Comparison of ENCODE assay signal across 1 cellular context in the genomic region with DNA sequence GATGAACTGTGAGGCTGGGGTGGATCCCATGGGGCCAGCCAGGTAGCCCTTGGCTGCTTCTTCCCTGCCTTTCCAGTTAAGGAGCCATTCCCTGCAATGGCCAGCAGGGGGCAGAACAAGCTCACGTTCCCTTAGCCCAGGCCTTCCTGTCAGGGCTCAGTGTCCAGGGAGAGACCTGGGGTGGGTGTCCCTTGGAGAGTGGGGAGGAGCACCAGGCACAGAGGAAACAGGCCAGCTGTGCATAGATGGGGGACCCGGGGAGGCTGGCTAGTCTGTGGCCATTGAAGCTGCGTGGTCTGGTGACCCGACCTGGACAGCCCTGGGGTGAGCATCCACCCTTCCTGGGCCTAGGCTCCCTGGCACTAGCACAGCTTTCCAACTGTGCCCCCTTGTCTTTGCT.
TF ChIP-seq lines count a peak whose summit lies in the region.

No MANE protein-coding gene starts in this region.

TF ChIP-seq in SK-N-SH, 30 proteins besides CTCF, POLR2A, EP300 and RAD21 (continued from another document):
- TF ChIP-seq SMC3 (IDR thresholded peaks at IDR 0.05; ENCODE audit: low read depth, low read length), result peak; percentile 100
- TF ChIP-seq ELF1 (IDR thresholded peaks at IDR 0.05), result no peak
- TF ChIP-seq NRF1 (IDR thresholded peaks at IDR 0.05; ENCODE audit: low read depth, low read length), result 0 out of 2 replicates have a peak, but pooled peaks have one; percentile 24
TF ChIP-seq in SK-N-SH: peak in this region for 2.
